12 cellular contexts compared by ENCODE assay signal in the genomic region with DNA sequence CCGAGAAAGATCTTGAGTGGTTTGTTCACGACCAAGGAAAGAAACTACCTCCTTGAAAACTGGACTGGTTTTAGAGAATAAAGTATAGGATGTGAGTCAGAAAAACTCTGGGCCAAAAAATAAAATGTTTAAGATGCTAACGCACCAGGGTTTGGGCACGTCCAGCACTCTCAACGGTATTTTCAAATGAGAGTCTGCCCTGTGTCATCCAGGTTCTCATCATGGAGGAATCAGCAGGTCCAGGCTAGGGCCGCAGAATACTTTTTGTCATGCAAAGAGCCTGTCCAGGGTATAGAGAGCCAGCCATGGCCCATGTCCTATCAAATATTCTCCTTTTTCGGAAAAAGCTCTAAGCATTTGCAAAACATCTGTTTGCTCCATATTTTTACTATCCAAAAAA. TPM values are rescaled to one million over a fixed set of nuclear protein-coding genes. Genes with fewer than 3 reads are reported as not detected.
DNase-seq lines count a peak whose midpoint lies in the region; ATAC-seq and TF ChIP-seq lines count a peak whose summit lies in the region.
"Had no signal": no experiment of that assay in that cellular context is flagged by ENCODE, and none has a peak within 500 bp of the region (broad histone marks: within the 10 kb centered on the region; RNA-seq: fewer than 3 reads in every experiment).

No MANE protein-coding gene starts in this region.

- no peak overlapping the region for H4K91ac ChIP-seq in H9 (ENCODE audit: insufficient read length, low read depth, low read length)

- H3K23ac ChIP-seq in H9 (ENCODE audit: insufficient read length, low read depth, low read length), result no peak overlapping the region

- no peak overlapping the region for H2BK12ac ChIP-seq in H9 (ENCODE audit: insufficient read length, low read depth, low read length)

- no peaks in the 10 kb centered on the region; a peak in 1 of 5 replicates for H3K9me3 Mint-ChIP-seq in H9
- peaks cover 0 to 7% (median 3%) of the 10 kb centered on the region in 5 experiments for H3K9me3 Mint-ChIP-seq in brain
- H3K9me3 Mint-ChIP-seq: CD8-positive, alpha-beta memory T cell had no signal

- H3K79me2 ChIP-seq in H9 (ENCODE audit: insufficient read depth, low read length) (peaks cover 29% of the 10 kb centered on the region), smooth muscle cell (ENCODE audit: low read depth) (peaks cover 67% of the 10 kb centered on the region)

- H3K23me2 ChIP-seq in H9 (ENCODE audit: insufficient read length, low read depth, low read length, poor library complexity, severe bottlenecking), result peaks cover 18% of the 10 kb centered on the region

- H2AK5ac ChIP-seq in H9 (ENCODE audit: insufficient read length, low read length), result no peak overlapping the region

- H3K9me3 ChIP-seq in H9 (ENCODE audit: control insufficient read depth, low read depth, low read length), result no peaks in the 10 kb centered on the region
- no peaks in the 10 kb centered on the region for H3K9me3 ChIP-seq in iPS-18a (ENCODE audit: control insufficient read depth, low read depth, low read length)
- no peaks in the 10 kb centered on the region for H3K9me3 ChIP-seq in smooth muscle cell (replicated peaks; ENCODE audit: low read depth)

- no peak overlapping the region for H2BK120ac ChIP-seq in H9 (ENCODE audit: low read depth, low read length, poor library complexity, severe bottlenecking)

- no peak overlapping the region for H2BK20ac ChIP-seq in H9 (ENCODE audit: low read depth, low read length, poor library complexity, severe bottlenecking)

- H3K27ac ChIP-seq in H9 (ENCODE audit: insufficient read length, low read depth, low read length) (no peak overlapping the region), iPS-18a (ENCODE audit: low read length) (no peak overlapping the region), smooth muscle cell (ENCODE audit: low read depth) (peak overlapping the region; percentile 70)

- H3K18ac ChIP-seq in H9 (ENCODE audit: insufficient read length, low read depth, low read length), result no peak overlapping the region

- H3K4me3 ChIP-seq in iPS-18a (ENCODE audit: low read length) (peak overlapping the region; percentile 70), smooth muscle cell (peak overlapping the region; percentile 93)

- H3K56ac ChIP-seq in H9 (ENCODE audit: insufficient read length, low read depth, low read length), result no peak overlapping the region

- no CpG with 5 or more reads among the region's 7 CpGs for WGBS in H9 (ENCODE audit: extremely low coverage, insufficient read length, low lambda C conversion rate)
- 26% methylated on average over 7 of the region's 7 CpGs for WGBS in smooth muscle cell (ENCODE audit: low lambda C conversion rate)

- peaks cover 4 to 11% (median 10%) of the 10 kb centered on the region in 3 experiments; a peak in 6 of 7 replicates for H3K36me3 Mint-ChIP-seq in H9 (ENCODE audit: insufficient read depth in 1 of 3, low read depth in 3 of 3)
- H3K36me3 Mint-ChIP-seq in brain, result peaks cover 24% of the 10 kb centered on the region
- H3K36me3 Mint-ChIP-seq: CD8-positive, alpha-beta memory T cell had no signal

- peak overlapping the region; percentile 55 to 68 (median 65); a peak in 1 of 7 replicates for H3K27ac Mint-ChIP-seq in H9
- H3K27ac Mint-ChIP-seq in brain, result peak overlapping the region; percentile 43 to 97 (median 94)

- no peak overlapping the region for H3K4ac ChIP-seq in H9 (ENCODE audit: low read depth, low read length)

- DNase-seq in H9 (no peak), smooth muscle cell (lab: John Stamatoyannopoulos, UW; ENCODE audit: unreplicated experiment) (no peak), SHP77 (lab: John Stamatoyannopoulos, UW) (no peak), NCI-H187 (lab: John Stamatoyannopoulos, UW) (no peak)
- DNase-seq in activated CD4-positive, alpha-beta T cell treated with anti-CD3 and anti-CD28 coated beads for 48 hours, result no peak
- DNase-seq: CD8-positive, alpha-beta memory T cell; effector CD8-positive, alpha-beta T cell; NCI-H2029; stimulated activated CD4-positive, alpha-beta T cell treated with anti-CD3 and anti-CD28 coated beads, Interleukin-12 subunit alpha, Interleukin-12 subunit beta, amount 100 ng/mL, for 4 hours had no signal

- H3K4me1 Mint-ChIP-seq in H9 (peaks cover 47 to 48% of the 10 kb centered on the region in 2 experiments), brain (peaks cover 53% of the 10 kb centered on the region)

- ATAC-seq in HG02588 (IDR thresholded peaks at IDR 0.05; ENCODE audit: unreplicated experiment), result no peak

- H3K79me1 ChIP-seq in H9 (ENCODE audit: insufficient read depth, low read depth, low read length, poor library complexity, severe bottlenecking), result no peaks in the 10 kb centered on the region

- H3F3A ChIP-seq in smooth muscle cell (ENCODE audit: low read depth), result peaks cover 7% of the 10 kb centered on the region

- H3K14ac ChIP-seq in H9 (ENCODE audit: insufficient read depth, low read length), result no peak overlapping the region

- H4K8ac ChIP-seq in H9 (replicated peaks; ENCODE audit: insufficient read length, low read depth, low read length), result no peak overlapping the region

- no peak overlapping the region for H2AFZ ChIP-seq in H9 (ENCODE audit: low read length)
- H2AFZ ChIP-seq in smooth muscle cell (ENCODE audit: low read depth), result no peak overlapping the region

- H3K9ac ChIP-seq in H9 (ENCODE audit: extremely low read depth, insufficient read length, low read length) (no peak overlapping the region), iPS-18a (ENCODE audit: low read length) (peak overlapping the region; percentile 68), smooth muscle cell (ENCODE audit: low read depth) (peak overlapping the region; percentile 24)

- H2BK15ac ChIP-seq in H9 (ENCODE audit: low read depth, low read length), result no peak overlapping the region

- no peaks in the 10 kb centered on the region for H4K20me1 ChIP-seq in H9 (ENCODE audit: control insufficient read depth, insufficient read depth, insufficient read length)
- H4K20me1 ChIP-seq in smooth muscle cell (ENCODE audit: low read depth), result peaks cover 58% of the 10 kb centered on the region

- peak overlapping the region; percentile 83 for H3K4me2 ChIP-seq in H9 (ENCODE audit: insufficient read depth, insufficient read length, low read length)
- H3K4me2 ChIP-seq in smooth muscle cell, result peak overlapping the region; percentile 97

- H3K27me3 Mint-ChIP-seq in H9 (ENCODE audit: low read depth), result no peaks in the 10 kb centered on the region
- H3K27me3 Mint-ChIP-seq in brain, result peaks cover 3% of the 10 kb centered on the region

- H3K4me3 Mint-ChIP-seq in H9, result peak overlapping the region; percentile 79 to 93
- H3K4me3 Mint-ChIP-seq in brain, result peak overlapping the region; percentile 92 to 99 (median 97)

- H3K36me3 ChIP-seq in iPS-18a (ENCODE audit: control insufficient read depth, low read depth, low read length) (no peaks in the 10 kb centered on the region), smooth muscle cell (ENCODE audit: low read depth) (no peaks in the 10 kb centered on the region)

- H3K4me1 ChIP-seq in H9 (ENCODE audit: insufficient read depth, low read length) (peaks cover 11% of the 10 kb centered on the region), iPS-18a (ENCODE audit: control insufficient read depth, low read depth, low read length) (peaks cover 30% of the 10 kb centered on the region), smooth muscle cell (ENCODE audit: low read depth) (peaks cover 26% of the 10 kb centered on the region)

- no peak overlapping the region for H4K5ac ChIP-seq in H9 (ENCODE audit: insufficient read length, low read depth, low read length)

- no peak for TF ChIP-seq CTCF in H9 (conservative IDR thresholded peaks at IDR 0.05)
- TF ChIP-seq CTCF in brain (conservative IDR thresholded peaks at IDR 0.05), result no peak
- no peak for TF ChIP-seq CTCF in smooth muscle cell (IDR thresholded peaks at IDR 0.05; ENCODE audit: borderline replicate concordance, insufficient read depth, poor library complexity, severe bottlenecking)

- H3T11ph ChIP-seq in H9 (ENCODE audit: low read length), result no peak overlapping the region

- no peak overlapping the region for H2BK5ac ChIP-seq in H9 (ENCODE audit: insufficient read length, low read length)

- H3K27me3 ChIP-seq in H9 (ENCODE audit: insufficient read depth, low read length) (no peaks in the 10 kb centered on the region), iPS-18a (ENCODE audit: control insufficient read depth, insufficient read depth, low read length) (no peaks in the 10 kb centered on the region), smooth muscle cell (ENCODE audit: low read depth) (no peaks in the 10 kb centered on the region)

RNA-seq across cellular contexts. Expression of gene NXN, which starts 2.4 kb away (rescaled TPM):
- total RNA-seq in H9 (2021) (91.7 and 93.6 TPM in 2 replicates), smooth muscle cell (58.3 and 89.0 TPM in 2 replicates)
- polyA plus RNA-seq in brain (ENCODE audit: insufficient read depth, low read depth, low replicate concordance) (127 TPM), smooth muscle cell (78.6 and 81.8 TPM in 2 replicates)

RNA-seq across cellular contexts. Expression of gene TIMM22, which starts 19.8 kb away (rescaled TPM):
- 23.0 and 23.7 TPM in 2 replicates for total RNA-seq in H9 (2021)
- polyA plus RNA-seq in brain (ENCODE audit: insufficient read depth, low read depth, low replicate concordance), result 14.4 TPM
- total RNA-seq in smooth muscle cell, result 13.7 and 18.4 TPM in 2 replicates
- polyA plus RNA-seq in smooth muscle cell, result 24.0 and 27.9 TPM in 2 replicates
